Comparison of ENCODE assay signal across 11 cellular contexts in genomic region chr1:77513839-77514763, GRCh38.
DNase-seq lines count a peak whose midpoint lies in the region; ATAC-seq and TF ChIP-seq lines count a peak whose summit lies in the region.
"Had no signal": no experiment of that assay in that cellular context is flagged by ENCODE, and none has a peak within 500 bp of the region (broad histone marks: within the 10 kb centered on the region; RNA-seq: fewer than 3 reads in every experiment).

No MANE protein-coding gene starts in this region.

- no TSS peak for BruUV-seq in Panc1 (replicated peaks; lab: Mats Ljungman, UMichigan)

- no peak for ATAC-seq in Panc1
- ATAC-seq in GM21825 (IDR thresholded peaks at IDR 0.05; ENCODE audit: unreplicated experiment): no peak
- ATAC-seq in HG03378 (IDR thresholded peaks at IDR 0.05; ENCODE audit: unreplicated experiment): no peak
- ATAC-seq in HG02571 (IDR thresholded peaks at IDR 0.05; ENCODE audit: unreplicated experiment): no peak
- no peak for ATAC-seq in GM21576 (IDR thresholded peaks at IDR 0.05; ENCODE audit: unreplicated experiment)

- peaks cover 14% of the 10 kb centered on the region for H3K4me1 Mint-ChIP-seq in nephron progenitor cell

- DNase-seq in AG08396 (ENCODE audit: low spot score) (peak; percentile 74), Panc1 (ENCODE audit: low read depth, low spot score) (no peak), fibroblast of mammary gland (ENCODE audit: low read depth) (peak; percentile 79), nephron progenitor cell (peak; percentile 9)
- DNase-seq: CD4-positive, alpha-beta T cell; Karpas-422 had no signal

- peaks cover 5% of the 10 kb centered on the region for H3K27me3 Mint-ChIP-seq in nephron progenitor cell (ENCODE audit: low read depth, poor library complexity)
- H3K27me3 Mint-ChIP-seq: activated naive CD8-positive, alpha-beta T cell; CD4-positive, alpha-beta T cell had no signal

- in situ Hi-C loops in Panc1 (cut with HindIII; ENCODE audit: low pct_unique_long_range_greater_than_20kb, low sequenced_read_pairs): no loop called here

- POLR2A ChIA-PET in Panc1 (lab: Charles Lee): no interaction called here

- no peaks in the 10 kb centered on the region for H3K36me3 Mint-ChIP-seq in nephron progenitor cell (ENCODE audit: low read depth)

- H3K27ac ChIP-seq in Panc1 (ENCODE audit: low read length): peak overlapping the region; percentile 65

- no peaks in the 10 kb centered on the region for H3K36me3 ChIP-seq in Panc1 (ENCODE audit: control insufficient read depth, insufficient read depth, low read length)

- no peak for TF ChIP-seq CTCF in Panc1 (IDR thresholded peaks at IDR 0.05)
- no peak for TF ChIP-seq CTCF in fibroblast of mammary gland (conservative IDR thresholded peaks at IDR 0.05; ENCODE audit: control insufficient read depth, insufficient read depth, low read depth, low read length)
- no peak for TF ChIP-seq CTCF in nephron progenitor cell (IDR thresholded peaks at IDR 0.05)

- CTCF ChIA-PET in Panc1 (lab: Charles Lee): no interaction called here

- H3K4me1 ChIP-seq in Panc1 (ENCODE audit: control insufficient read depth, insufficient read depth, low read length): peaks cover 20% of the 10 kb centered on the region; the same call in 1 of the 2 replicates

- H3K27me3 ChIP-seq in Panc1 (ENCODE audit: control insufficient read depth, insufficient read depth, low read length): no peaks in the 10 kb centered on the region

- no peaks in the 10 kb centered on the region for H3K9me3 ChIP-seq in Panc1 (ENCODE audit: control insufficient read depth, insufficient read depth, low read depth, low read length)

- intact Hi-C loops in Panc1 (cut with micrococcal nuclease; ENCODE audit: unreplicated experiment): no loop called here

- no peak overlapping the region for H3K4me3 Mint-ChIP-seq in nephron progenitor cell
- H3K4me3 Mint-ChIP-seq: activated naive CD8-positive, alpha-beta T cell; CD4-positive, alpha-beta T cell had no signal

- peaks cover 3% of the 10 kb centered on the region for H3K9me3 Mint-ChIP-seq in nephron progenitor cell

- H3K27ac Mint-ChIP-seq in nephron progenitor cell: no peak overlapping the region
- H3K27ac Mint-ChIP-seq: activated naive CD8-positive, alpha-beta T cell; CD4-positive, alpha-beta T cell had no signal

- H3K4me3 ChIP-seq in Panc1 (ENCODE audit: low read depth in 2 of 2, low read length in 2 of 2) (no peak overlapping the region), fibroblast of mammary gland (ENCODE audit: control insufficient read depth, low read depth, low read length) (no peak overlapping the region)
